In genomic region chr3:141876381-141876890, GRCh38 we compare ENCODE assay signal across 8 cellular contexts. TPM values are rescaled to one million over a fixed set of nuclear protein-coding genes. Genes with fewer than 3 reads are reported as not detected.
A peak's percentile ranks its signal among the peaks of the same experiment; 100 is the strongest.
DNase-seq lines count a peak whose midpoint lies in the region; ATAC-seq and TF ChIP-seq lines count a peak whose summit lies in the region.

ATP1B3 (plus strand) TSS chr3:141876643; CDS start chr3:141876802, 159 bp downstream.

- H3K4me3 Mint-ChIP-seq in neural crest cell: peak within 1 kb of the TSS; percentile 97

- H3K36me3 ChIP-seq in stomach: no peaks in the 10 kb centered on the region

- H3K27ac Mint-ChIP-seq in neural crest cell (ENCODE audit: unreplicated experiment): peak within 1 kb of the TSS; percentile 96

- H3K4me3 ChIP-seq in fibroblast of villous mesenchyme (ENCODE audit: low read depth, low read length) (peak within 1 kb of the TSS; percentile 86), stomach (peak within 1 kb of the TSS; percentile 78 to 96 (median 95))

- H3K36me3 Mint-ChIP-seq in neural crest cell (ENCODE audit: low read depth): no peaks in the 10 kb centered on the region

- DNase-seq in Daoy (ENCODE audit: low read depth) (peak; percentile 93), KG1 (lab: John Stamatoyannopoulos, UW) (peak; percentile 66), fibroblast of villous mesenchyme (ENCODE audit: low read depth) (peak; percentile 79), neural crest cell (ENCODE audit: low read depth, low spot score) (peak; percentile 73), stomach (peak; percentile 89)
- peak; percentile 76 for DNase-seq in activated effector memory CD4-positive, alpha-beta T cell treated with Interleukin-2 at 50 U/mL for 16 hours

- 0 to 1% (median 0%) methylated on average over 15 to 69 of the region's 69 CpGs for WGBS in stomach, 5 donors

- peak within 1 kb of the TSS; percentile 99 to 100 (median 100) for H3K27ac ChIP-seq in stomach

- H3K4me1 ChIP-seq in stomach: peaks cover 13 to 43% (median 23%) of the 10 kb centered on the region in 4 donors

- no peaks in the 10 kb centered on the region for H3K9me3 Mint-ChIP-seq in neural crest cell

- intact Hi-C loops in stomach (cut with DNase I; ENCODE audit: low total_unique reads): loop anchor here (10.0 kb wide), 1 partner anchor 142 kb away; the partner anchor contains the start of gene RNF7

- peak; percentile 76 for ATAC-seq in GM21737 (IDR thresholded peaks at IDR 0.05; ENCODE audit: unreplicated experiment)

- TF ChIP-seq EP300 in stomach (IDR thresholded peaks at IDR 0.05): no peak

- no peaks in the 10 kb centered on the region for H3K9me3 ChIP-seq in stomach

- peak; percentile 98 for TF ChIP-seq POLR2A in Raji (IDR thresholded peaks at IDR 0.05; ENCODE audit: insufficient read depth, low read depth, low read length)
- peak in 1 of 4 donors; percentile 58 for TF ChIP-seq POLR2A in stomach (IDR thresholded peaks at IDR 0.05)

- peaks cover 4% of the 10 kb centered on the region for H3K27me3 Mint-ChIP-seq in neural crest cell (ENCODE audit: low read depth)

- TF ChIP-seq CTCF in fibroblast of villous mesenchyme (IDR thresholded peaks at IDR 0.05; ENCODE audit: insufficient read depth, low read depth, low read length) (no peak), neural crest cell (conservative IDR thresholded peaks at IDR 0.05) (no peak), stomach (IDR thresholded peaks at IDR 0.05) (no peak)

- H3K4me1 Mint-ChIP-seq in neural crest cell: peaks cover 38% of the 10 kb centered on the region

- H3K27me3 ChIP-seq in stomach: no peaks in the 10 kb centered on the region

RNA-seq across cellular contexts. Expression of gene ATP1B3, which starts in this region (rescaled TPM):
- 40.6 and 45.8 TPM in 2 replicates for total RNA-seq in Daoy (2014; rRNA removed; shearing (Covaris generic))
- total RNA-seq in fibroblast of villous mesenchyme (55.1 and 82.5 TPM in 2 replicates), neural crest cell (123 and 147 TPM in 2 replicates), stomach (10 to 100 TPM; 19.6 to 98.2 (median 58.9) TPM)
- polyA plus RNA-seq in stomach: 100 to 1,000 TPM in 1 of 3 donors, 10 to 100 TPM in 2; 19.7 to 122 (median 36.0) TPM

Comparison
In these comparisons a context has a peak if more than half of its experiments do, and no peak if none do; other contexts are left out.
1. Peak in every context shown above with its lines: DNase-seq, ATAC-seq, H3K4me3 ChIP-seq and H3K27ac ChIP-seq.